Comparison of ENCODE assay signal across 8 cellular contexts in genomic region chr9:120714088-120714845, GRCh38. TPM values are rescaled to one million over a fixed set of nuclear protein-coding genes. Genes with fewer than 3 reads are reported as not detected.
A peak's percentile ranks its signal among the peaks of the same experiment; 100 is the strongest.
DNase-seq lines count a peak whose midpoint lies in the region; ATAC-seq, FAIRE-seq and TF ChIP-seq lines count a peak whose summit lies in the region.

TSS of gene MEGF9 (minus strand) at chr9:120714470. CDS start at chr9:120714358, 112 bp downstream.

- no peak within 1 kb of the TSS for H2BK120ac ChIP-seq in H1 (replicated peaks; ENCODE audit: low read depth, low read length)
- peak within 1 kb of the TSS; percentile 93 for H2BK120ac ChIP-seq in mesenchymal stem cell (ENCODE audit: low read depth, low read length)

- peak within 1 kb of the TSS; percentile 56 to 81 (median 70) for H3K4me3 ChIP-seq in H1 (ENCODE audit: extremely low read depth in 1 of 4, insufficient read depth in 2 of 4, low read depth in 3 of 4, low read length in 4 of 4)
- peak within 1 kb of the TSS; percentile 87 to 91 for H3K4me3 ChIP-seq in mesenchymal stem cell (ENCODE audit: insufficient read depth in 1 of 2, low read depth in 1 of 2, low read length in 2 of 2)

- peak within 1 kb of the TSS; percentile 66; the same call in 1 of the 2 replicates for H2BK5ac ChIP-seq in H1 (ENCODE audit: low read depth, low read length)
- peak within 1 kb of the TSS; percentile 93 for H2BK5ac ChIP-seq in mesenchymal stem cell (ENCODE audit: low read depth, low read length, poor library complexity, severe bottlenecking)

- H3K56ac ChIP-seq in H1 (replicated peaks; ENCODE audit: insufficient read length, low read depth, low read length) = peak within 1 kb of the TSS; percentile 30

- no peak for TF ChIP-seq RAD21 in H1 (IDR thresholded peaks at IDR 0.05 in 1 of 2, conservative IDR thresholded peaks at IDR 0.05 in 1 of 2; ENCODE audit: low read depth in 2 of 2, low read length in 2 of 2)

- 1% methylated on average over 44 of the region's 102 CpGs; no CpG with 5 or more reads in 1 of the 2 experiments for WGBS in H1 (ENCODE audit: extremely low coverage in 1 of 2, insufficient coverage in 1 of 2, insufficient read length in 1 of 2, insufficient replicate concordance in 2 of 2, low coverage in 1 of 2, low lambda C conversion rate in 2 of 2, missing lambda C conversion rate in 1 of 2), 2 experiments
- under 1% methylated on average over 64 of the region's 102 CpGs for WGBS in mesenchymal stem cell

- no peak within 1 kb of the TSS for H2BK20ac ChIP-seq in H1 (ENCODE audit: low read length)

- TF ChIP-seq CTCF in H1 (IDR thresholded peaks at IDR 0.05; ENCODE audit: control extremely low read depth in 1 of 3, insufficient read depth in 1 of 3, low read depth in 1 of 3, low read length in 3 of 3) = no peak

- H3K4me1 ChIP-seq in H1 (replicated peaks in 1 of 4; ENCODE audit: control insufficient read depth in 3 of 4, insufficient read depth in 4 of 4, low read length in 3 of 4) (peaks cover 0 to 9% (median 8%) of the 10 kb centered on the region in 4 experiments; a peak in 4 of 7 replicates), mesenchymal stem cell (ENCODE audit: control insufficient read depth, insufficient read depth, low read depth, low read length) (peaks cover 14% of the 10 kb centered on the region)

- POLR2A ChIA-PET in H1 (lab: Charles Lee; ENCODE audit: partially characterized antibody) = interaction anchor here (0.7 to 1.6 kb wide), 8 partner anchors 9 to 139 kb away, joined by 3 to 7 read pairs (median 4); no protein-coding TSS in a partner anchor

- H3K79me1 ChIP-seq in H1 (ENCODE audit: low read depth, low read length) = no peaks in the 10 kb centered on the region
- peaks cover 3% of the 10 kb centered on the region for H3K79me1 ChIP-seq in mesenchymal stem cell (replicated peaks; ENCODE audit: low read length, poor library complexity, severe bottlenecking)

- H2BK15ac ChIP-seq in H1 (ENCODE audit: low read length) (no peak within 1 kb of the TSS; the same call in 1 of the 2 replicates), mesenchymal stem cell (ENCODE audit: low read depth, poor library complexity, severe bottlenecking) (peak within 1 kb of the TSS; percentile 99)

- H2BK12ac ChIP-seq in H1 (ENCODE audit: low read depth, low read length) = peak within 1 kb of the TSS; percentile 75; the same call in 1 of the 2 replicates
- peak within 1 kb of the TSS; percentile 4 to 96 for H2BK12ac ChIP-seq in mesenchymal stem cell (ENCODE audit: low read length in 2 of 2)

- peak within 1 kb of the TSS; percentile 73 to 81 for H3K4me2 ChIP-seq in H1 (ENCODE audit: insufficient read depth in 1 of 2, low read depth in 2 of 2, low read length in 2 of 2)
- H3K4me2 ChIP-seq in mesenchymal stem cell (ENCODE audit: low read length, poor library complexity, severe bottlenecking) = peak within 1 kb of the TSS; percentile 85

- H4K5ac ChIP-seq in H1 (ENCODE audit: insufficient read length, low read depth, low read length) = peak within 1 kb of the TSS; percentile 70

- H3K79me2 ChIP-seq in H1 (ENCODE audit: control insufficient read depth in 1 of 2, insufficient read depth in 2 of 2, low read length in 2 of 2) = no peaks in the 10 kb centered on the region

- CTCF ChIA-PET in H1 (lab: Charles Lee; ENCODE audit: partially characterized antibody) = interaction anchor here (1.1 to 1.4 kb wide), 3 partner anchors 10 to 23 kb away, joined by 4 to 6 read pairs (median 4); no protein-coding TSS in a partner anchor

- H2AFZ ChIP-seq in H1 (ENCODE audit: low read length) = peak within 1 kb of the TSS; percentile 89; the same call in 1 of the 2 replicates
- peak within 1 kb of the TSS; percentile 94 for H2AFZ ChIP-seq in mesenchymal stem cell (ENCODE audit: low read depth, low read length)

- TF ChIP-seq POLR2A in H1 (IDR thresholded peaks at IDR 0.05; ENCODE audit: control extremely low read depth in 1 of 2, low read depth in 2 of 2, low read length in 2 of 2) = peak; percentile 83 to 88

- H4K8ac ChIP-seq in H1 (ENCODE audit: extremely low read depth, insufficient read depth, low read length) (peak within 1 kb of the TSS; percentile 98), mesenchymal stem cell (ENCODE audit: low read length) (peak within 1 kb of the TSS; percentile 98)

- no peak for TF ChIP-seq EP300 in H1 (IDR thresholded peaks at IDR 0.05; ENCODE audit: borderline replicate concordance in 1 of 2, low read depth in 2 of 2, low read length in 2 of 2)

- H4K91ac ChIP-seq in H1 (replicated peaks; ENCODE audit: insufficient read length, low read length) (peak within 1 kb of the TSS; percentile 59), mesenchymal stem cell (ENCODE audit: low read length) (peak within 1 kb of the TSS; percentile 99)

- H3K27ac ChIP-seq in H1 (ENCODE audit: low read depth, low read length) (peak within 1 kb of the TSS; percentile 69; the same call in 1 of the 2 replicates), mesenchymal stem cell (ENCODE audit: low read length, poor library complexity, severe bottlenecking) (peak within 1 kb of the TSS; percentile 63)

- peaks cover 13% of the 10 kb centered on the region; the same call in 1 of the 2 replicates for H3K23me2 ChIP-seq in H1 (ENCODE audit: low read depth, low read length)

- H4K20me1 ChIP-seq in H1 (replicated peaks in 1 of 2; ENCODE audit: control insufficient read depth in 1 of 2, insufficient read depth in 2 of 2, low read length in 2 of 2) = peaks cover 0 to 2% of the 10 kb centered on the region in 2 experiments

- no peak within 1 kb of the TSS for H2AK5ac ChIP-seq in H1 (ENCODE audit: low read depth, low read length)
- peak within 1 kb of the TSS; percentile 90 for H2AK5ac ChIP-seq in mesenchymal stem cell (ENCODE audit: low read length, severe bottlenecking)

- H3K4ac ChIP-seq in H1 (replicated peaks; ENCODE audit: insufficient read length, low read depth, low read length) = peak within 1 kb of the TSS; percentile 70
- H3K4ac ChIP-seq in mesenchymal stem cell (ENCODE audit: low read depth in 1 of 2, low read length in 2 of 2) = peak within 1 kb of the TSS; percentile 66 to 89

- H3K9me3 ChIP-seq in H1 (ENCODE audit: insufficient read depth in 2 of 2, low read depth in 1 of 2, low read length in 1 of 2) (no peaks in the 10 kb centered on the region), mesenchymal stem cell (ENCODE audit: control insufficient read depth, low read length) (no peaks in the 10 kb centered on the region)

- H3K14ac ChIP-seq in H1 (ENCODE audit: insufficient read length) (peak within 1 kb of the TSS; percentile 27), mesenchymal stem cell (ENCODE audit: low read length in 2 of 2) (peak within 1 kb of the TSS in 1 of 2 experiments; percentile 96)

- no peak for FAIRE-seq in H1 (lab: Jason Lieb, UNC)

- H3K9ac ChIP-seq in H1 (replicated peaks in 1 of 4; ENCODE audit: extremely low read depth in 1 of 4, low read depth in 3 of 4, low read length in 3 of 4) (peak within 1 kb of the TSS; percentile 79 to 95 (median 87)), mesenchymal stem cell (ENCODE audit: low read length) (peak within 1 kb of the TSS; percentile 91)

- H3K27me3 ChIP-seq in H1 (replicated peaks in 1 of 4; ENCODE audit: control insufficient read depth in 3 of 4, extremely low read depth in 1 of 4, insufficient read depth in 3 of 4, low read length in 3 of 4) = peaks cover 4 to 17% (median 15%) of the 10 kb centered on the region in 4 experiments; a peak in 6 of 7 replicates
- H3K27me3 ChIP-seq in mesenchymal stem cell (ENCODE audit: control insufficient read depth in 1 of 2, insufficient read depth in 1 of 2, low read length in 2 of 2) = no peaks in the 10 kb centered on the region

- H3K23ac ChIP-seq in H1 (ENCODE audit: insufficient read length) (no peak within 1 kb of the TSS), mesenchymal stem cell (ENCODE audit: low read length in 2 of 2) (peak within 1 kb of the TSS in 1 of 2 experiments; percentile 50)

- ATAC-seq in GM21367 (IDR thresholded peaks at IDR 0.05; ENCODE audit: unreplicated experiment) = peak; percentile 95

- peak within 1 kb of the TSS; percentile 75 for H3K18ac ChIP-seq in H1 (ENCODE audit: extremely low read depth, low read length)
- H3K18ac ChIP-seq in mesenchymal stem cell (ENCODE audit: low read depth in 1 of 2, low read length in 2 of 2) = peak within 1 kb of the TSS; percentile 80 to 94

- H3K36me3 ChIP-seq in H1 (ENCODE audit: control insufficient read depth in 2 of 4, insufficient read depth in 4 of 4, low read length in 3 of 4) (no peaks in the 10 kb centered on the region), mesenchymal stem cell (ENCODE audit: control insufficient read depth in 1 of 2, insufficient read depth in 2 of 2, low read depth in 1 of 2, low read length in 2 of 2) (no peaks in the 10 kb centered on the region)

- peak; percentile 99 for DNase-seq in COR-L47 (lab: John Stamatoyannopoulos, UW)
- peak; percentile 96 for DNase-seq in HT1080 (ENCODE audit: low read depth)
- DNase-seq in NOMO-1 (lab: John Stamatoyannopoulos, UW; ENCODE audit: unreplicated experiment in 2 of 2) = peak; percentile 97 to 98
- peak; percentile 80 to 93 (median 82) for DNase-seq in activated CD8-positive, alpha-beta memory T cell treated with anti-CD3 and anti-CD28 coated beads for 48 hours (ENCODE audit: low read depth in 2 of 3, low spot score in 2 of 3)
- DNase-seq in H1 (ENCODE audit: low read depth in 1 of 2, low spot score in 2 of 2) = peak; percentile 84 to 97
- peak; percentile 98 for DNase-seq in mesenchymal stem cell
- peak; percentile 91 for DNase-seq in stimulated activated CD8-positive, alpha-beta memory T cell treated with anti-CD3 and anti-CD28 coated beads, Interleukin-12 subunit alpha, Interleukin-12 subunit beta, amount 100 ng/mL, for 24 hours (ENCODE audit: extremely low read depth)

TF ChIP-seq in H1, 55 proteins besides CTCF, POLR2A, EP300 and RAD21 (continues in another document):
- no peak for TF ChIP-seq JUN (IDR thresholded peaks at IDR 0.05; ENCODE audit: low read depth, low read length)
- TF ChIP-seq TAF7 (optimal IDR thresholded peaks at IDR 0.05; ENCODE audit: borderline replicate concordance, low read depth, low read length) = peak; percentile 76
- peak; percentile 32 to 75; a peak in 2 of 4 replicates for TF ChIP-seq SIN3A (conservative IDR thresholded peaks at IDR 0.05 in 1 of 2, IDR thresholded peaks at IDR 0.05 in 1 of 2; ENCODE audit: low read depth in 1 of 2, low read length in 2 of 2)

RNA-seq across cellular contexts. Expression of gene MEGF9, which starts in this region (rescaled TPM):
- total RNA-seq in HT1080 (2014; rRNA removed; shearing (Covaris generic)) = 3.4 and 4.6 TPM in 2 replicates
- polyA plus RNA-seq in HT1080 (2015; cell fraction: cytosol; rRNA removed) = 3.1 and 4.3 TPM in 2 replicates
- 1.7 and 1.9 TPM in 2 replicates for polyA plus RNA-seq in HT1080 (2015; cell fraction: nucleus; rRNA removed)
- total RNA-seq in H1 (2021; fragmentation: NEBNext Ultra II Directional; extraction: Animal tissue kit (Norgen Biotek cat#: 25700)) = 1.3 and 1.8 TPM in 2 replicates
- polyA plus RNA-seq in H1 (2011; rRNA removed) = 0.38 and 0.45 TPM in 2 replicates
- 0.44 TPM for polyA plus RNA-seq in H1 (2011; cell fraction: cytosol; rRNA removed)
- 0.34 TPM for polyA plus RNA-seq in H1 (2011; cell fraction: nucleus; rRNA removed)
- 0.55 to 1.1 TPM (median 0.70 TPM) in 4 replicates for polyA plus RNA-seq in H1 (2012, experiment 1 of 2)
- 0.09 TPM for polyA plus RNA-seq in H1 (2012, experiment 2 of 2)
- 1.1 TPM for polyA plus RNA-seq in H1 (2013, experiment 1 of 2)
- 1.1 TPM for polyA plus RNA-seq in H1 (2013, experiment 2 of 2)
- polyA minus RNA-seq in H1 (2011; rRNA and poly(A)+ RNA removed) = 0.79 and 1.2 TPM in 2 replicates
- polyA minus RNA-seq in H1 (2011; cell fraction: cytosol; rRNA and poly(A)+ RNA removed) = 0.95 TPM
- polyA minus RNA-seq in H1 (2011; cell fraction: nucleus; rRNA and poly(A)+ RNA removed) = 1.4 TPM
- 8.8 TPM for polyA plus RNA-seq in mesenchymal stem cell (2013, experiment 1 of 2)
- polyA plus RNA-seq in mesenchymal stem cell (2013, experiment 2 of 2) = 9.1 TPM

Comparison
In these comparisons a context has a peak if more than half of its experiments do, and no peak if none do; other contexts are left out.
1. Peak in every context shown above with its lines: DNase-seq, ATAC-seq, H3K4me3 ChIP-seq and H3K27ac ChIP-seq.